Comparison of ENCODE assay signal across 9 cellular contexts in genomic region chr3:15051531-15051930, GRCh38. TPM values are rescaled to one million over a fixed set of nuclear protein-coding genes. Genes with fewer than 3 reads are reported as not detected.
DNase-seq lines count a peak whose midpoint lies in the region; ATAC-seq and TF ChIP-seq lines count a peak whose summit lies in the region.
"Had no signal": no experiment of that assay in that cellular context is flagged by ENCODE, and none has a peak within 500 bp of the region (broad histone marks: within the 10 kb centered on the region; RNA-seq: fewer than 3 reads in every experiment).

No MANE protein-coding gene starts in this region.

- peaks cover 31% of the 10 kb centered on the region for H3K4me1 Mint-ChIP-seq in activated CD4-positive, alpha-beta memory T cell treated with anti-CD3 and anti-CD28 coated beads for 36 hours (ENCODE audit: low read depth)

- CTCF ChIA-PET in activated CD4-positive, alpha-beta memory T cell treated with anti-CD3 and anti-CD28 coated beads for 36 hours (lab: Charles Lee) = interaction anchor here (0.6 to 2.6 kb wide), 9 partner anchors 8 to 583 kb away, joined by 3 to 8 read pairs (median 4); partner anchors contain the start of genes MRPS25 and RBSN

- peak; percentile 59 for ATAC-seq in Right ventricle myocardium superior (ENCODE audit: poor library complexity)
- ATAC-seq in esophagus mucosa = peak; percentile 82
- ATAC-seq in omental fat pad (ENCODE audit: low FRiP score) = peak; percentile 64

- DNase-seq in Right ventricle myocardium superior (no peak), cardiac septum (ENCODE audit: low spot score) (no peak), HAP-1 (ENCODE audit: low spot score in 2 of 2) (peak; percentile 26 to 72), LNCaP clone FGC (ENCODE audit: low read depth) (no peak), omental fat pad (ENCODE audit: low spot score) (no peak), NCI-H446 treated with DMSO at 0.1 percent for 48 hours (lab: John Stamatoyannopoulos, UW) (no peak)
- peak; percentile 62 for DNase-seq in activated CD4-positive, alpha-beta memory T cell treated with anti-CD3 and anti-CD28 coated beads for 36 hours

- H3K4me3 Mint-ChIP-seq in activated CD4-positive, alpha-beta memory T cell treated with anti-CD3 and anti-CD28 coated beads for 36 hours = no peak overlapping the region

- H3K36me3 ChIP-seq in HAP-1 (replicated peaks) = peaks cover 82% of the 10 kb centered on the region

- no peaks in the 10 kb centered on the region for H3K27me3 ChIP-seq in HAP-1 (ENCODE audit: low read depth)
- H3K27me3 ChIP-seq: neutrophil had no signal

- H3K4me3 ChIP-seq in HAP-1 = no peak overlapping the region
- H3K4me3 ChIP-seq in LNCaP clone FGC (ENCODE audit: low read depth, low read length) = no peak overlapping the region

- peak; percentile 41; the same call in 1 of the 2 replicates for TF ChIP-seq CTCF in LNCaP clone FGC (IDR thresholded peaks at IDR 0.05; ENCODE audit: control insufficient read depth, extremely low read depth, insufficient read depth)
- no peak for TF ChIP-seq CTCF in omental fat pad (IDR thresholded peaks at IDR 0.05)

- no peak overlapping the region for H3K27ac Mint-ChIP-seq in activated CD4-positive, alpha-beta memory T cell treated with anti-CD3 and anti-CD28 coated beads for 36 hours

- H3K36me3 Mint-ChIP-seq in activated CD4-positive, alpha-beta memory T cell treated with anti-CD3 and anti-CD28 coated beads for 36 hours = peaks cover 39% of the 10 kb centered on the region

- H3K9me3 Mint-ChIP-seq in activated CD4-positive, alpha-beta memory T cell treated with anti-CD3 and anti-CD28 coated beads for 36 hours = peaks cover 2% of the 10 kb centered on the region

- no peaks in the 10 kb centered on the region for H3K27me3 Mint-ChIP-seq in activated CD4-positive, alpha-beta memory T cell treated with anti-CD3 and anti-CD28 coated beads for 36 hours

- in situ Hi-C loops in HAP-1 (cut with MboI; ENCODE audit: low sequenced_read_pairs) = no loop called here

- H3K4me1 ChIP-seq in HAP-1 = no peaks in the 10 kb centered on the region

- H3K9me3 ChIP-seq in HAP-1 = no peaks in the 10 kb centered on the region
- H3K9me3 ChIP-seq: neutrophil had no signal

- intact Hi-C loops in Right ventricle myocardium superior (cut with DNase I) (no loop called here), cardiac septum (cut with DNase I) (no loop called here)
- intact Hi-C loops in activated CD4-positive, alpha-beta memory T cell treated with anti-CD3 and anti-CD28 coated beads for 36 hours (cut with micrococcal nuclease) = no loop called here

- POLR2A ChIA-PET in activated CD4-positive, alpha-beta memory T cell treated with anti-CD3 and anti-CD28 coated beads for 36 hours (lab: Charles Lee) = interaction anchor here (0.8 to 1.2 kb wide), 2 partner anchors 13 to 14 kb away, joined by 3 read pairs; no protein-coding TSS in a partner anchor

RNA-seq across cellular contexts. Expression of gene MRPS25, which starts 13.6 kb away (rescaled TPM):
- 152 TPM for total RNA-seq in Right ventricle myocardium superior
- total RNA-seq in cardiac septum = 77.7 TPM
- 10 to 100 TPM; 53.8 to 58.5 TPM for total RNA-seq in activated CD4-positive, alpha-beta memory T cell treated with anti-CD3 and anti-CD28 coated beads for 36 hours
- 46.4 TPM for total RNA-seq in esophagus mucosa
- 10 to 100 TPM; 27.1 to 41.3 (median 36.1) TPM for total RNA-seq in omental fat pad

RNA-seq across cellular contexts. Expression of gene RBSN, which starts 47.4 kb away (rescaled TPM):
- total RNA-seq in Right ventricle myocardium superior (17.1 TPM), cardiac septum (24.1 TPM), esophagus mucosa (10.1 TPM), omental fat pad (10 to 100 TPM; 22.3 to 32.3 (median 23.3) TPM)
- 10 to 100 TPM; 15.0 to 15.3 TPM for total RNA-seq in activated CD4-positive, alpha-beta memory T cell treated with anti-CD3 and anti-CD28 coated beads for 36 hours

Comparison
In these comparisons a context has a peak if more than half of its experiments do, and no peak if none do; other contexts are left out.
1. DNase-seq: peak in HAP-1 (2 of 2) and activated CD4-positive, alpha-beta memory T cell treated with anti-CD3 and anti-CD28 coated beads for 36 hours (single experiment); none in Right ventricle myocardium superior (single experiment), cardiac septum (single experiment), LNCaP clone FGC (single experiment), omental fat pad (single experiment) and NCI-H446 treated with DMSO at 0.1 percent for 48 hours (single experiment).
2. Peak in every context shown above with its lines, with median percentiles within 50 percentile points of each other: ATAC-seq.